Comparison of ENCODE assay signal across 34 cellular contexts in genomic region chr2:157281316-157281715, GRCh38.
"Had no signal": no experiment of that assay in that cellular context is flagged by ENCODE, and none has a peak within 500 bp of the region (broad histone marks: within the 10 kb centered on the region; RNA-seq: fewer than 3 reads in every experiment).

No MANE protein-coding gene starts in this region.

- H3K36me3 ChIP-seq: MG63 had no signal

- H3K4me2 ChIP-seq: KMS-11 had no signal

- H3K27me3 ChIP-seq: MG63 had no signal

- H3K27ac ChIP-seq: KMS-11 had no signal

- DNase-seq: Karpas-422, Kasumi-1, MG63, MM.1S, MV-4-11, NCI-H1048, NCI-H1092, NCI-H1092 treated with DMSO at 0.1 percent for 48 hours, NCI-H1105, NCI-H1105 treated with DMSO at 0.1 percent for 48 hours, NCI-H1417, NCI-H1417 treated with DMSO at 0.1 percent for 48 hours, NCI-H1436, NCI-H1436 treated with DMSO at 0.1 percent for 48 hours, NCI-H146, NCI-H1694, NCI-H1694 treated with DMSO at 0.1 percent for 48 hours, NCI-H187, NCI-H187 treated with DMSO at 0.1 percent for 48 hours, NCI-H1930, NCI-H2029, NCI-H2029 treated with DMSO at 0.1 percent for 48 hours, NCI-H2081, NCI-H2081 treated with DMSO at 0.1 percent for 48 hours, NCI-H2107, NCI-H2171, NCI-H2171 treated with DMSO at 0.1 percent for 48 hours, NCI-H2227 treated with DMSO at 0.1 percent for 48 hours, NCI-H226, NCI-H345, NCI-H446, NCI-H446 treated with DMSO at 0.1 percent for 48 hours, NCI-H510A had no signal

- H3K4me3 ChIP-seq: MG63 had no signal

- H3K9ac ChIP-seq: KMS-11 had no signal
